In genomic region chr16:12881182-12881581, GRCh38 we compare ENCODE assay signal across 18 cellular contexts. TPM values are rescaled to one million over a fixed set of nuclear protein-coding genes. Genes with fewer than 3 reads are reported as not detected.
"Had no signal": no experiment of that assay in that cellular context is flagged by ENCODE, and none has a peak within 500 bp of the region (broad histone marks: within the 10 kb centered on the region; RNA-seq: fewer than 3 reads in every experiment).

No MANE protein-coding gene starts in this region.

- H3K4me1 ChIP-seq: colonic mucosa, esophagus squamous epithelium, foreskin keratinocyte, pancreas, psoas muscle, sigmoid colon, uterus had no signal

- H3K27ac ChIP-seq: colonic mucosa, esophagus squamous epithelium, foreskin keratinocyte, pancreas, psoas muscle, sigmoid colon, skin epidermis, uterus had no signal

- FAIRE-seq: kidney, pancreas had no signal

- H3K27me3 ChIP-seq: colonic mucosa, foreskin keratinocyte, pancreas, uterus had no signal

- H3K4me3 ChIP-seq: colonic mucosa, esophagus squamous epithelium, pancreas, psoas muscle, sigmoid colon, skin epidermis, uterus had no signal

- H3K9me3 ChIP-seq: colonic mucosa, esophagus squamous epithelium, pancreas, sigmoid colon, uterus had no signal

- DNase-seq: colonic mucosa; dermis blood vessel endothelial cell; esophagus squamous epithelium; foreskin keratinocyte; kidney; left cardiac atrium; left ventricle myocardium superior; mesendoderm; naive B cell; occipital lobe; pancreas; psoas muscle; sigmoid colon; stimulated activated CD4-positive, alpha-beta T cell treated with anti-CD3 and anti-CD28 coated beads, Interleukin-12 subunit alpha, Interleukin-12 subunit beta, amount 100 ng/mL, for 4 hours; stimulated activated naive CD4-positive, alpha-beta T cell; uterus had no signal

- H3K36me3 ChIP-seq: colonic mucosa, esophagus squamous epithelium, pancreas, sigmoid colon, uterus had no signal

- ATAC-seq: foreskin keratinocyte, left cardiac atrium, left ventricle myocardium superior, pancreas, psoas muscle had no signal

RNA-seq across cellular contexts. Expression of gene SHISA9, which starts 20.2 kb away (rescaled TPM):
- total RNA-seq: lung microvascular endothelial cell had no signal
